8 cellular contexts compared by ENCODE assay signal in genomic region chr10:79196470-79197461, GRCh38.
DNase-seq lines count a peak whose midpoint lies in the region; ATAC-seq and TF ChIP-seq lines count a peak whose summit lies in the region.

No MANE protein-coding gene starts in this region.

- intact Hi-C loops in OCI-LY7 (cut with micrococcal nuclease; ENCODE audit: unreplicated experiment): loop anchor here (1.0 to 10.0 kb wide), 6 partner anchors 359 to 1149 kb away; no protein-coding TSS in a partner anchor

- H3K36me3 ChIP-seq in DOHH2 (ENCODE audit: control insufficient read depth, low read length) (no peaks in the 10 kb centered on the region), OCI-LY7 (ENCODE audit: insufficient read depth, low read length) (no peaks in the 10 kb centered on the region), thoracic aorta (peaks cover 7% of the 10 kb centered on the region)

- H4K20me1 ChIP-seq in DOHH2 (ENCODE audit: control insufficient read depth, insufficient read depth, low read depth, low read length): no peaks in the 10 kb centered on the region
- H4K20me1 ChIP-seq in OCI-LY7 (ENCODE audit: insufficient read depth, low read length): peaks cover 4% of the 10 kb centered on the region; the same call in 1 of the 2 replicates

- H3F3A ChIP-seq in DOHH2 (ENCODE audit: control insufficient read depth, insufficient read depth): no peaks in the 10 kb centered on the region

- H3K9me2 ChIP-seq in DOHH2 (replicated peaks; ENCODE audit: control insufficient read depth, low read length): no peaks in the 10 kb centered on the region
- no peaks in the 10 kb centered on the region for H3K9me2 ChIP-seq in OCI-LY7 (ENCODE audit: insufficient read depth, low read length)

- peaks cover 24% of the 10 kb centered on the region for H3K27me3 ChIP-seq in DOHH2 (ENCODE audit: control insufficient read depth, low read length)
- no peaks in the 10 kb centered on the region for H3K27me3 ChIP-seq in thoracic aorta (replicated peaks; ENCODE audit: insufficient read depth)

- H3K9me3 ChIP-seq in DOHH2 (ENCODE audit: control insufficient read depth, insufficient read depth, low read length): no peaks in the 10 kb centered on the region
- no peaks in the 10 kb centered on the region for H3K9me3 ChIP-seq in OCI-LY7 (ENCODE audit: low read length)
- H3K9me3 ChIP-seq in thoracic aorta: no peaks in the 10 kb centered on the region

- H3K79me2 ChIP-seq in DOHH2 (ENCODE audit: control insufficient read depth, low read length) (no peaks in the 10 kb centered on the region), OCI-LY7 (ENCODE audit: insufficient read depth, low read depth, low read length) (no peaks in the 10 kb centered on the region)

- no peak overlapping the region for H3K4me3 ChIP-seq in DOHH2 (ENCODE audit: low read length)
- H3K4me3 ChIP-seq in OCI-LY7 (ENCODE audit: low read depth, low read length, poor library complexity, severe bottlenecking): no peak overlapping the region
- no peak overlapping the region for H3K4me3 ChIP-seq in thoracic aorta

- POLR2A ChIA-PET in OCI-LY7 (lab: Charles Lee): interaction anchor here (0.7 kb wide), 1 partner anchor 1276 kb away, joined by 3 read pairs; no protein-coding TSS in a partner anchor

- TF ChIP-seq CTCF in DOHH2 (IDR thresholded peaks at IDR 0.05; ENCODE audit: low read depth, low read length, poor library complexity, severe bottlenecking): peak; percentile 95
- peak; percentile 95 for TF ChIP-seq CTCF in OCI-LY7 (conservative IDR thresholded peaks at IDR 0.05; ENCODE audit: low read length)
- peak in 2 of 3 donors; percentile 43 to 83 for TF ChIP-seq CTCF in omental fat pad (IDR thresholded peaks at IDR 0.05)
- peak; percentile 93 for TF ChIP-seq CTCF in thoracic aorta (IDR thresholded peaks at IDR 0.05)

- BruUV-seq in OCI-LY7 (replicated peaks; lab: Mats Ljungman, UMichigan): no TSS peak

- H3K27ac ChIP-seq in DOHH2 (ENCODE audit: low read depth, low read length) (no peak overlapping the region), OCI-LY7 (ENCODE audit: low read depth, low read length, poor library complexity, severe bottlenecking) (no peak overlapping the region), thoracic aorta (no peak overlapping the region)

- CTCF ChIA-PET in OCI-LY7 (lab: Charles Lee; ENCODE audit: unreplicated experiment): no interaction called here

- H3K4me2 ChIP-seq in DOHH2 (ENCODE audit: low read length): no peak overlapping the region
- H3K4me2 ChIP-seq in OCI-LY7 (ENCODE audit: low read length): no peak overlapping the region

- peak; percentile 58 for ATAC-seq in HG02852 (IDR thresholded peaks at IDR 0.05; ENCODE audit: unreplicated experiment)
- ATAC-seq in omental fat pad (ENCODE audit: low FRiP score): no peak
- ATAC-seq in thoracic aorta (ENCODE audit: insufficient number of reproducible peaks, low FRiP score, low read depth): peak; percentile 41
- no peak for ATAC-seq in GM18858 (IDR thresholded peaks at IDR 0.05; ENCODE audit: unreplicated experiment)

- H2AFZ ChIP-seq in OCI-LY7 (ENCODE audit: low read length): no peak overlapping the region

- H3K4me1 ChIP-seq in DOHH2 (ENCODE audit: control insufficient read depth, low read length): peaks cover 11% of the 10 kb centered on the region
- H3K4me1 ChIP-seq in OCI-LY7 (ENCODE audit: insufficient read depth, low read length, poor library complexity, severe bottlenecking): peaks cover 29% of the 10 kb centered on the region
- peaks cover 5 to 16% of the 10 kb centered on the region in 2 donors for H3K4me1 ChIP-seq in thoracic aorta (ENCODE audit: control insufficient read depth in 1 of 2, low read depth in 2 of 2)

- DNase-seq in OCI-LY7 (ENCODE audit: low spot score): peak; percentile 76
- peak; percentile 85 to 87 for DNase-seq in activated T-cell treated with anti-CD3 and anti-CD28 coated beads, Interleukin-2, amount 50 U/mL, for 48 hours
- DNase-seq in fibroblast of peridontal ligament (ENCODE audit: extremely low read depth): peak; percentile 47
- DNase-seq in omental fat pad (ENCODE audit: low spot score): peak; percentile 80
- DNase-seq in thoracic aorta (ENCODE audit: low spot score): peak; percentile 16

Comparison
In these comparisons a context has a peak if more than half of its experiments do, and no peak if none do; other contexts are left out.
1. ATAC-seq: peak in HG02852 (single experiment) and thoracic aorta (single experiment); none in omental fat pad (single experiment) and GM18858 (single experiment).
2. DNase-seq: peak in every context shown above with its lines; median percentile 86 in activated T-cell treated with anti-CD3 and anti-CD28 coated beads, Interleukin-2, amount 50 U/mL, for 48 hours; 80 in omental fat pad; 76 in OCI-LY7; 47 in fibroblast of peridontal ligament; 16 in thoracic aorta.
3. Peak in every context shown above with its lines, with median percentiles within 50 percentile points of each other: CTCF ChIP-seq.